8 cellular contexts compared by ENCODE assay signal in genomic region chr16:20806168-20807050, GRCh38. TPM values are rescaled to one million over a fixed set of nuclear protein-coding genes. Genes with fewer than 3 reads are reported as not detected.
DNase-seq lines count a peak whose midpoint lies in the region; TF ChIP-seq lines count a peak whose summit lies in the region.

A gene with protein sequence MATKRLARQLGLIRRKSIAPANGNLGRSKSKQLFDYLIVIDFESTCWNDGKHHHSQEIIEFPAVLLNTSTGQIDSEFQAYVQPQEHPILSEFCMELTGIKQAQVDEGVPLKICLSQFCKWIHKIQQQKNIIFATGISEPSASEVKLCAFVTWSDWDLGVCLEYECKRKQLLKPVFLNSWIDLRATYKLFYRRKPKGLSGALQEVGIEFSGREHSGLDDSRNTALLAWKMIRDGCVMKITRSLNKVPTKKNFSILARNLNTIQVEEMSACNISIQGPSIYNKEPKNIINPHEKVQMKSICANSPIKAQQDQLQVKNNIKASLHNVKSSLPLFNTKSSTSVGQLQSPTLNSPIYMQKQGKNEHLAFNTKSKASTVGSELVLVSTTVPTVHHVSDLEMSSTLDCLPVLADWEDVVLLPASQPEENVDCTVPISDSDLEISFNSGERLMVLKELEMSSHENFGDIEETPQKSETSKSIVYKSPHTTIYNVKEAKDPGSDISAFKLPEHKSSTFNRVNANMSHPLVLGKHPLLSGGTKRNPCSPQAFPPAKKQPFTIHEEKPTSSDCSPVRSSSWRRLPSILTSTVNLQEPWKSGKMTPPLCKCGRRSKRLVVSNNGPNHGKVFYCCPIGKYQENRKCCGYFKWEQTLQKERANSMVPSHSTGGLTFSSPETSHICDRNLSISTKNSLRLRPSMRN (minus strand): TSS chr16:20806472. CDS start chr16:20806430, 42 bp downstream.
A gene with protein sequence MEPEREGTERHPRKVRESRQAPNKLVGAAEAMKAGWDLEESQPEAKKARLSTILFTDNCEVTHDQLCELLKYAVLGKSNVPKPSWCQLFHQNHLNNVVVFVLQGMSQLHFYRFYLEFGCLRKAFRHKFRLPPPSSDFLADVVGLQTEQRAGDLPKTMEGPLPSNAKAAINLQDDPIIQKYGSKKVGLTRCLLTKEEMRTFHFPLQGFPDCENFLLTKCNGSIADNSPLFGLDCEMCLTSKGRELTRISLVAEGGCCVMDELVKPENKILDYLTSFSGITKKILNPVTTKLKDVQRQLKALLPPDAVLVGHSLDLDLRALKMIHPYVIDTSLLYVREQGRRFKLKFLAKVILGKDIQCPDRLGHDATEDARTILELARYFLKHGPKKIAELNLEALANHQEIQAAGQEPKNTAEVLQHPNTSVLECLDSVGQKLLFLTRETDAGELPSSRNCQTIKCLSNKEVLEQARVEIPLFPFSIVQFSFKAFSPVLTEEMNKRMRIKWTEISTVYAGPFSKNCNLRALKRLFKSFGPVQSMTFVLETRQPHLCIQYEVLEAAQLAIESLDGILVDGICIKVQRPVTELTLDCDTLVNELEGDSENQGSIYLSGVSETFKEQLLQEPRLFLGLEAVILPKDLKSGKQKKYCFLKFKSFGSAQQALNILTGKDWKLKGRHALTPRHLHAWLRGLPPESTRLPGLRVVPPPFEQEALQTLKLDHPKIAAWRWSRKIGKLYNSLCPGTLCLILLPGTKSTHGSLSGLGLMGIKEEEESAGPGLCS (plus strand): TSS chr16:20806527. CDS start chr16:20806954, 427 bp downstream.

- H3K27ac Mint-ChIP-seq in activated naive CD4-positive, alpha-beta T cell treated with anti-CD3 and anti-CD28 coated beads for 36 hours: peak within 1 kb of the TSS; percentile 98

- peaks cover 12 to 15% of the 10 kb centered on the region in 2 experiments; a peak in 2 of 3 replicates for H3K36me3 ChIP-seq in HEK293 (ENCODE audit: control insufficient read depth in 2 of 2, insufficient read depth in 1 of 2, low read length in 2 of 2)

- no peaks in the 10 kb centered on the region for H3K27me3 Mint-ChIP-seq in activated naive CD4-positive, alpha-beta T cell treated with anti-CD3 and anti-CD28 coated beads for 36 hours (ENCODE audit: low read depth)

- peak; percentile 95 for DNase-seq in GM03348 (ENCODE audit: low spot score)
- peak; percentile 93 for DNase-seq in MV-4-11 (lab: John Stamatoyannopoulos, UW)
- peak; percentile 97 for DNase-seq in SK-N-DZ (ENCODE audit: low spot score)
- peak; percentile 87 for DNase-seq in activated naive CD4-positive, alpha-beta T cell treated with anti-CD3 and anti-CD28 coated beads for 36 hours
- peak; percentile 88 for DNase-seq in germinal center (ENCODE audit: low spot score)
- DNase-seq in non-pigmented ciliary epithelial cell (ENCODE audit: low read depth): peak; percentile 77
- DNase-seq in superior temporal gyrus (ENCODE audit: extremely low spot score): peak; percentile 94

- H3K4me3 ChIP-seq in HEK293 (ENCODE audit: low read depth, low read length): peak within 1 kb of the TSS; percentile 70

- peak; percentile 94 for TF ChIP-seq CTCF in HEK293 (tag by site-specific recombination; IDR thresholded peaks at IDR 0.05)

- no peaks in the 10 kb centered on the region for H3K9me3 Mint-ChIP-seq in activated naive CD4-positive, alpha-beta T cell treated with anti-CD3 and anti-CD28 coated beads for 36 hours

- H3K4me3 Mint-ChIP-seq in activated naive CD4-positive, alpha-beta T cell treated with anti-CD3 and anti-CD28 coated beads for 36 hours: peak within 1 kb of the TSS; percentile 98

- CTCF ChIA-PET in HEK293 (lab: Yijun Ruan, JAX): interaction anchor here (0.8 to 1.1 kb wide), 2 partner anchors 30 to 449 kb away, joined by 3 read pairs; no protein-coding TSS in a partner anchor
- CTCF ChIA-PET in activated naive CD4-positive, alpha-beta T cell treated with anti-CD3 and anti-CD28 coated beads for 36 hours (lab: Charles Lee): interaction anchor here (0.6 to 1.1 kb wide), 3 partner anchors 131 to 197 kb away, joined by 3 to 4 read pairs (median 3); no protein-coding TSS in a partner anchor

- no peaks in the 10 kb centered on the region for H3K9me3 ChIP-seq in HEK293 (ENCODE audit: control insufficient read depth, insufficient read depth, low read depth, low read length)

- H3K27ac ChIP-seq in HEK293 (ENCODE audit: extremely low read depth, low read depth, low read length): peak within 1 kb of the TSS; percentile 96

- peaks cover 10% of the 10 kb centered on the region for H3K36me3 Mint-ChIP-seq in activated naive CD4-positive, alpha-beta T cell treated with anti-CD3 and anti-CD28 coated beads for 36 hours (ENCODE audit: low read depth)

- intact Hi-C loops in activated naive CD4-positive, alpha-beta T cell treated with anti-CD3 and anti-CD28 coated beads for 36 hours (cut with micrococcal nuclease): loop anchor here (1.0 to 5.0 kb wide), 6 partner anchors 36 to 129 kb away; partner anchors contain the start of genes DCUN1D3, LYRM1 and THUMPD1

- peaks cover 12% of the 10 kb centered on the region for H3K4me1 Mint-ChIP-seq in activated naive CD4-positive, alpha-beta T cell treated with anti-CD3 and anti-CD28 coated beads for 36 hours (ENCODE audit: low read depth)

- POLR2A ChIA-PET in HEK293 (lab: Yijun Ruan, JAX): interaction anchor here (0.5 to 1.8 kb wide), 9 partner anchors 11 to 1782 kb away, joined by 3 to 10 read pairs (median 4); partner anchors contain the start of genes DCUN1D3 and LYRM1

- no peaks in the 10 kb centered on the region for H3K4me1 ChIP-seq in HEK293 (ENCODE audit: control insufficient read depth, insufficient read depth, low read length)

TF ChIP-seq in HEK293, 187 proteins besides CTCF, POLR2A, EP300 and RAD21 (continues in another document):
- TF ChIP-seq ZNF501 (tag by site-specific recombination; IDR thresholded peaks at IDR 0.05) (peak; percentile 35; the same call in 1 of the 2 replicates), TCF7L2 (IDR thresholded peaks at IDR 0.05; ENCODE audit: borderline replicate concordance, low read depth, low read length) (no peak; the same call in 1 of the 2 replicates)
- TF ChIP-seq, protein P1, sequence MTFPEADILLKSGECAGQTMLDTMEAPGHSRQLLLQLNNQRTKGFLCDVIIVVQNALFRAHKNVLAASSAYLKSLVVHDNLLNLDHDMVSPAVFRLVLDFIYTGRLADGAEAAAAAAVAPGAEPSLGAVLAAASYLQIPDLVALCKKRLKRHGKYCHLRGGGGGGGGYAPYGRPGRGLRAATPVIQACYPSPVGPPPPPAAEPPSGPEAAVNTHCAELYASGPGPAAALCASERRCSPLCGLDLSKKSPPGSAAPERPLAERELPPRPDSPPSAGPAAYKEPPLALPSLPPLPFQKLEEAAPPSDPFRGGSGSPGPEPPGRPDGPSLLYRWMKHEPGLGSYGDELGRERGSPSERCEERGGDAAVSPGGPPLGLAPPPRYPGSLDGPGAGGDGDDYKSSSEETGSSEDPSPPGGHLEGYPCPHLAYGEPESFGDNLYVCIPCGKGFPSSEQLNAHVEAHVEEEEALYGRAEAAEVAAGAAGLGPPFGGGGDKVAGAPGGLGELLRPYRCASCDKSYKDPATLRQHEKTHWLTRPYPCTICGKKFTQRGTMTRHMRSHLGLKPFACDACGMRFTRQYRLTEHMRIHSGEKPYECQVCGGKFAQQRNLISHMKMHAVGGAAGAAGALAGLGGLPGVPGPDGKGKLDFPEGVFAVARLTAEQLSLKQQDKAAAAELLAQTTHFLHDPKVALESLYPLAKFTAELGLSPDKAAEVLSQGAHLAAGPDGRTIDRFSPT (tag by site-specific recombination; IDR thresholded peaks at IDR 0.05): peak; percentile 66
- TF ChIP-seq, protein P2, sequence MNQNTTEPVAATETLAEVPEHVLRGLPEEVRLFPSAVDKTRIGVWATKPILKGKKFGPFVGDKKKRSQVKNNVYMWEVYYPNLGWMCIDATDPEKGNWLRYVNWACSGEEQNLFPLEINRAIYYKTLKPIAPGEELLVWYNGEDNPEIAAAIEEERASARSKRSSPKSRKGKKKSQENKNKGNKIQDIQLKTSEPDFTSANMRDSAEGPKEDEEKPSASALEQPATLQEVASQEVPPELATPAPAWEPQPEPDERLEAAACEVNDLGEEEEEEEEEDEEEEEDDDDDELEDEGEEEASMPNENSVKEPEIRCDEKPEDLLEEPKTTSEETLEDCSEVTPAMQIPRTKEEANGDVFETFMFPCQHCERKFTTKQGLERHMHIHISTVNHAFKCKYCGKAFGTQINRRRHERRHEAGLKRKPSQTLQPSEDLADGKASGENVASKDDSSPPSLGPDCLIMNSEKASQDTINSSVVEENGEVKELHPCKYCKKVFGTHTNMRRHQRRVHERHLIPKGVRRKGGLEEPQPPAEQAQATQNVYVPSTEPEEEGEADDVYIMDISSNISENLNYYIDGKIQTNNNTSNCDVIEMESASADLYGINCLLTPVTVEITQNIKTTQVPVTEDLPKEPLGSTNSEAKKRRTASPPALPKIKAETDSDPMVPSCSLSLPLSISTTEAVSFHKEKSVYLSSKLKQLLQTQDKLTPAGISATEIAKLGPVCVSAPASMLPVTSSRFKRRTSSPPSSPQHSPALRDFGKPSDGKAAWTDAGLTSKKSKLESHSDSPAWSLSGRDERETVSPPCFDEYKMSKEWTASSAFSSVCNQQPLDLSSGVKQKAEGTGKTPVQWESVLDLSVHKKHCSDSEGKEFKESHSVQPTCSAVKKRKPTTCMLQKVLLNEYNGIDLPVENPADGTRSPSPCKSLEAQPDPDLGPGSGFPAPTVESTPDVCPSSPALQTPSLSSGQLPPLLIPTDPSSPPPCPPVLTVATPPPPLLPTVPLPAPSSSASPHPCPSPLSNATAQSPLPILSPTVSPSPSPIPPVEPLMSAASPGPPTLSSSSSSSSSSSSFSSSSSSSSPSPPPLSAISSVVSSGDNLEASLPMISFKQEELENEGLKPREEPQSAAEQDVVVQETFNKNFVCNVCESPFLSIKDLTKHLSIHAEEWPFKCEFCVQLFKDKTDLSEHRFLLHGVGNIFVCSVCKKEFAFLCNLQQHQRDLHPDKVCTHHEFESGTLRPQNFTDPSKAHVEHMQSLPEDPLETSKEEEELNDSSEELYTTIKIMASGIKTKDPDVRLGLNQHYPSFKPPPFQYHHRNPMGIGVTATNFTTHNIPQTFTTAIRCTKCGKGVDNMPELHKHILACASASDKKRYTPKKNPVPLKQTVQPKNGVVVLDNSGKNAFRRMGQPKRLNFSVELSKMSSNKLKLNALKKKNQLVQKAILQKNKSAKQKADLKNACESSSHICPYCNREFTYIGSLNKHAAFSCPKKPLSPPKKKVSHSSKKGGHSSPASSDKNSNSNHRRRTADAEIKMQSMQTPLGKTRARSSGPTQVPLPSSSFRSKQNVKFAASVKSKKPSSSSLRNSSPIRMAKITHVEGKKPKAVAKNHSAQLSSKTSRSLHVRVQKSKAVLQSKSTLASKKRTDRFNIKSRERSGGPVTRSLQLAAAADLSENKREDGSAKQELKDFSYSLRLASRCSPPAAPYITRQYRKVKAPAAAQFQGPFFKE (tag by site-specific recombination; IDR thresholded peaks at IDR 0.05; ENCODE audit: borderline replicate concordance): no peak

RNA-seq across cellular contexts. Expression of the first gene that starts in this region (rescaled TPM):
- 40.2 and 46.3 TPM in 2 replicates for polyA plus RNA-seq in SK-N-DZ (2014; cell fraction: cytosol; rRNA removed)
- polyA plus RNA-seq in SK-N-DZ (2014; cell fraction: nucleus; rRNA removed): 82.9 and 97.6 TPM in 2 replicates
- 10 to 100 TPM; 18.4 to 19.6 TPM for total RNA-seq in activated naive CD4-positive, alpha-beta T cell treated with anti-CD3 and anti-CD28 coated beads for 36 hours

RNA-seq across cellular contexts. Expression of the second gene that starts in this region (rescaled TPM):
- 22.2 and 27.1 TPM in 2 replicates for polyA plus RNA-seq in SK-N-DZ (2014; cell fraction: cytosol; rRNA removed)
- polyA plus RNA-seq in SK-N-DZ (2014; cell fraction: nucleus; rRNA removed): 36.4 and 37.5 TPM in 2 replicates
- total RNA-seq in activated naive CD4-positive, alpha-beta T cell treated with anti-CD3 and anti-CD28 coated beads for 36 hours: 10 to 100 TPM; 26.4 to 27.8 TPM

Comparison
In these comparisons a context has a peak if more than half of its experiments do, and no peak if none do; other contexts are left out.
1. Peak in every context shown above with its lines: DNase-seq, H3K4me3 ChIP-seq and H3K27ac ChIP-seq.